Comparison of ENCODE assay signal across 28 cellular contexts in genomic region chr15:85313339-85313738, GRCh38.
DNase-seq lines count a peak whose midpoint lies in the region; ATAC-seq, FAIRE-seq and TF ChIP-seq lines count a peak whose summit lies in the region.
"Had no signal": no experiment of that assay in that cellular context is flagged by ENCODE, and none has a peak within 500 bp of the region (broad histone marks: within the 10 kb centered on the region; RNA-seq: fewer than 3 reads in every experiment).

No MANE protein-coding gene starts in this region.

- peak overlapping the region; percentile 7 for H3K4me3 Mint-ChIP-seq in activated T-helper 17 cell treated with anti-CD3 and anti-CD28 coated beads, Interleukin-2, amount 50 U/mL, for 72 hours
- H3K4me3 Mint-ChIP-seq: CD4-positive, alpha-beta T cell; dendritic cell treated with granulocyte-macrophage colony-stimulating factor and Interleukin-4, amounts not matched to agents 40 ng/mL and 50 ng/mL, for 4 days had no signal

- H3K4me2 ChIP-seq in mesendoderm (ENCODE audit: low read length), result no peak overlapping the region
- H3K4me2 ChIP-seq: PC-9 had no signal

- no peak overlapping the region for H2AFZ ChIP-seq in ACC112 (ENCODE audit: low read length, unreplicated experiment)
- H2AFZ ChIP-seq: PC-9 had no signal

- H3K4me3 ChIP-seq in ACC112 (ENCODE audit: low read depth, low read length) (no peak overlapping the region), GM12865 (ENCODE audit: low read depth, low read length) (peak overlapping the region; percentile 60; the same call in 1 of the 2 replicates), mesendoderm (ENCODE audit: low read length) (no peak overlapping the region), MG63 (no peak overlapping the region)
- H3K4me3 ChIP-seq: A549, adrenal gland, lung, ovary, PC-9, right lobe of liver had no signal

- H3K36me3 ChIP-seq in ACC112 (ENCODE audit: insufficient read depth, low read length) (no peaks in the 10 kb centered on the region), mesendoderm (ENCODE audit: control insufficient read depth, insufficient read depth, low read length) (no peaks in the 10 kb centered on the region), MG63 (no peaks in the 10 kb centered on the region)
- H3K36me3 ChIP-seq: adrenal gland, ovary, right lobe of liver, WERI-Rb-1 had no signal

- WGBS in mesendoderm (ENCODE audit: extremely low coverage, insufficient coverage, low lambda C conversion rate), result no CpG with 5 or more reads among the region's 1 CpG

- no peaks in the 10 kb centered on the region for H3K27me3 ChIP-seq in ACC112 (ENCODE audit: insufficient read depth, low read length)
- H3K27me3 ChIP-seq in mesendoderm (ENCODE audit: insufficient read depth, low read length, poor library complexity), result no peaks in the 10 kb centered on the region
- H3K27me3 ChIP-seq in MG63, result no peaks in the 10 kb centered on the region
- H3K27me3 ChIP-seq: adrenal gland, ovary, right lobe of liver had no signal

- H3K27me3 Mint-ChIP-seq in activated T-helper 17 cell treated with anti-CD3 and anti-CD28 coated beads, Interleukin-2, amount 50 U/mL, for 72 hours, result no peaks in the 10 kb centered on the region
- H3K27me3 Mint-ChIP-seq: CD4-positive, alpha-beta T cell; dendritic cell treated with granulocyte-macrophage colony-stimulating factor and Interleukin-4, amounts not matched to agents 40 ng/mL and 50 ng/mL, for 4 days had no signal

- H4K5ac ChIP-seq in mesendoderm (ENCODE audit: low read length), result no peak overlapping the region

- H3K27ac ChIP-seq in ACC112 (ENCODE audit: low read depth, low read length), result peak overlapping the region; percentile 64; the same call in 1 of the 2 replicates
- H3K27ac ChIP-seq in mesendoderm (ENCODE audit: low read depth, low read length), result no peak overlapping the region
- H3K27ac ChIP-seq: adrenal gland, ovary, PC-9, right lobe of liver, WERI-Rb-1 had no signal

- no peak overlapping the region for H2BK120ac ChIP-seq in mesendoderm (ENCODE audit: low read depth, low read length)

- H3K36me3 Mint-ChIP-seq in activated T-helper 17 cell treated with anti-CD3 and anti-CD28 coated beads, Interleukin-2, amount 50 U/mL, for 72 hours (ENCODE audit: low read depth), result no peaks in the 10 kb centered on the region

- DNase-seq in GM12865 (ENCODE audit: low read depth), result no peak
- DNase-seq in mesendoderm, result no peak
- DNase-seq in MG63, result no peak
- no peak for DNase-seq in NK-92 treated with Interleukin-12 subunit alpha and Interleukin-12 subunit beta, amount 100 ng/mL, for 24 hours (lab: John Stamatoyannopoulos, UW)
- no peak for DNase-seq in D721Med (ENCODE audit: insufficient read length, low spot score)
- DNase-seq: activated CD8-positive, alpha-beta memory T cell treated with anti-CD3 and anti-CD28 coated beads, Interleukin-2, amount 50 U/mL, for 4 hours; activated gamma-delta T cell; adrenal gland; CD4-positive, alpha-beta T cell; GF-D8; KBM-7; NCI-H1694; NCI-H2227 treated with DMSO at 0.1 percent for 48 hours; ovary; PC-9; right lobe of liver; SHP77 treated with DMSO at 0.1 percent for 48 hours; stimulated activated CD4-positive, alpha-beta T cell treated with anti-CD3 and anti-CD28 coated beads, Interleukin-15, amount 100 ng/mL, for 24 hours; stimulated activated CD8-positive, alpha-beta memory T cell treated with anti-CD3 and anti-CD28 coated beads, Interleukin-4, amount 100 ng/mL, for 48 hours; WERI-Rb-1 had no signal

- no peaks in the 10 kb centered on the region for H3K9me3 Mint-ChIP-seq in activated T-helper 17 cell treated with anti-CD3 and anti-CD28 coated beads, Interleukin-2, amount 50 U/mL, for 72 hours
- H3K9me3 Mint-ChIP-seq: dendritic cell treated with granulocyte-macrophage colony-stimulating factor and Interleukin-4, amounts not matched to agents 40 ng/mL and 50 ng/mL, for 4 days had no signal

- no peak overlapping the region for H3K56ac ChIP-seq in mesendoderm (ENCODE audit: low read length)

- H3K9me3 ChIP-seq in MG63, result no peaks in the 10 kb centered on the region
- H3K9me3 ChIP-seq: A549, adrenal gland, ovary, right lobe of liver had no signal

- H2BK5ac ChIP-seq in mesendoderm (ENCODE audit: low read length), result no peak overlapping the region

- H3K18ac ChIP-seq in mesendoderm (ENCODE audit: low read length), result no peak overlapping the region

- TF ChIP-seq CTCF in GM12865 (IDR thresholded peaks at IDR 0.05; ENCODE audit: insufficient read depth, low read depth, low read length, missing control alignments) (no peak), D721Med (IDR thresholded peaks at IDR 0.05; ENCODE audit: insufficient read depth, missing control alignments) (no peak)

- no peak overlapping the region for H3K9ac ChIP-seq in mesendoderm (ENCODE audit: low read length)

- no peak for FAIRE-seq in D721Med (lab: Jason Lieb, UNC)
- FAIRE-seq: A549, endometrium, urothelium cell line had no signal

- no peaks in the 10 kb centered on the region for H3K79me2 ChIP-seq in ACC112 (ENCODE audit: control insufficient read depth, insufficient read depth, low read length, unreplicated experiment)
- H3K79me2 ChIP-seq in mesendoderm (ENCODE audit: control insufficient read depth, insufficient read depth, low read length), result no peaks in the 10 kb centered on the region

- peaks cover 52% of the 10 kb centered on the region for H3K4me1 Mint-ChIP-seq in activated T-helper 17 cell treated with anti-CD3 and anti-CD28 coated beads, Interleukin-2, amount 50 U/mL, for 72 hours

- H3K4me1 ChIP-seq in ACC112 (ENCODE audit: control insufficient read depth, insufficient read depth, low read length, unreplicated experiment) (peaks cover 31% of the 10 kb centered on the region), mesendoderm (ENCODE audit: control insufficient read depth, low read depth, low read length) (no peaks in the 10 kb centered on the region)
- H3K4me1 ChIP-seq: adrenal gland, right lobe of liver had no signal

- no peak overlapping the region for H3K4ac ChIP-seq in mesendoderm (ENCODE audit: low read depth, low read length)

- no peak overlapping the region for H4K8ac ChIP-seq in mesendoderm (ENCODE audit: low read depth, low read length)

- no peak for ATAC-seq in activated T-helper 17 cell treated with anti-CD3 and anti-CD28 coated beads, Interleukin-2, amount 50 U/mL, for 72 hours (replicated peaks)
- no peak for ATAC-seq in HG02588 (IDR thresholded peaks at IDR 0.05; ENCODE audit: unreplicated experiment)
- ATAC-seq: right lobe of liver had no signal

- peak overlapping the region; percentile 60 for H2BK15ac ChIP-seq in mesendoderm (replicated peaks; ENCODE audit: low read depth)

- peak overlapping the region; percentile 37 for H3K27ac Mint-ChIP-seq in activated T-helper 17 cell treated with anti-CD3 and anti-CD28 coated beads, Interleukin-2, amount 50 U/mL, for 72 hours
- H3K27ac Mint-ChIP-seq: CD4-positive, alpha-beta T cell; dendritic cell treated with granulocyte-macrophage colony-stimulating factor and Interleukin-4, amounts not matched to agents 40 ng/mL and 50 ng/mL, for 4 days had no signal

- H2AK5ac ChIP-seq in mesendoderm (ENCODE audit: low read length), result no peak overlapping the region

- no peak overlapping the region for H3K23ac ChIP-seq in mesendoderm (ENCODE audit: low read length)

- no peaks in the 10 kb centered on the region for H3K79me1 ChIP-seq in mesendoderm (ENCODE audit: low read length)
